ENCODE assay signal across 16 cellular contexts in genomic region chr7:120841608-120842007, GRCh38. TPM values are rescaled to one million over a fixed set of nuclear protein-coding genes. Genes with fewer than 3 reads are reported as not detected.
A peak's percentile ranks its signal among the peaks of the same experiment; 100 is the strongest.
DNase-seq lines count a peak whose midpoint lies in the region; FAIRE-seq and TF ChIP-seq lines count a peak whose summit lies in the region.
"Had no signal": no experiment of that assay in that cellular context is flagged by ENCODE, and none has a peak within 500 bp of the region (broad histone marks: within the 10 kb centered on the region; RNA-seq: fewer than 3 reads in every experiment).

No MANE protein-coding gene starts in this region.

- H3K27me3 Mint-ChIP-seq in progenitor cell of endocrine pancreas = no peaks in the 10 kb centered on the region

- DNase-seq in ACHN (peak; percentile 8), RCC 7860 (ENCODE audit: low spot score) (peak; percentile 34), kidney tubule cell (ENCODE audit: low spot score) (peak; percentile 49), progenitor cell of endocrine pancreas (ENCODE audit: low spot score, unreplicated experiment) (no peak), DMS 273 treated with DMSO at 0.1 percent for 48 hours (lab: John Stamatoyannopoulos, UW) (no peak), NCI-H226 (no peak), NCI-H748 (lab: John Stamatoyannopoulos, UW; ENCODE audit: unreplicated experiment) (no peak)
- DNase-seq: Caco-2; CD8-positive, alpha-beta T cell; MV-4-11; NCI-H1436 treated with DMSO at 0.1 percent for 48 hours; NCI-H2107 had no signal

- peaks cover 45% of the 10 kb centered on the region for H3K36me3 Mint-ChIP-seq in progenitor cell of endocrine pancreas (ENCODE audit: insufficient read depth)
- H3K36me3 Mint-ChIP-seq: CD8-positive, alpha-beta T cell had no signal

- no peak overlapping the region for H3K4me3 Mint-ChIP-seq in progenitor cell of endocrine pancreas (ENCODE audit: low read depth)
- H3K4me3 Mint-ChIP-seq: B cell; CD8-positive, alpha-beta T cell had no signal

- H3K9me3 Mint-ChIP-seq in progenitor cell of endocrine pancreas (ENCODE audit: low read depth) = peaks cover 19% of the 10 kb centered on the region
- H3K9me3 Mint-ChIP-seq: CD8-positive, alpha-beta T cell had no signal

- peaks cover 20% of the 10 kb centered on the region for H3K4me1 Mint-ChIP-seq in progenitor cell of endocrine pancreas (ENCODE audit: low read depth)
- H3K4me1 Mint-ChIP-seq: B cell had no signal

- peak overlapping the region; percentile 50 for H3K27ac Mint-ChIP-seq in progenitor cell of endocrine pancreas
- H3K27ac Mint-ChIP-seq: B cell; CD8-positive, alpha-beta T cell had no signal

- no peak for TF ChIP-seq CTCF in progenitor cell of endocrine pancreas (IDR thresholded peaks at IDR 0.05; ENCODE audit: unreplicated experiment)

- in situ Hi-C loops in ACHN (cut with HindIII; ENCODE audit: low pct_ligation_motif_present, low pct_unique_long_range_greater_than_20kb, low sequenced_read_pairs) = no loop called here

- FAIRE-seq in RCC 7860 (lab: Jason Lieb, UNC) = peak; percentile 91
- FAIRE-seq: H54, K562 had no signal

RNA-seq across cellular contexts. Expression of gene TSPAN12, which starts 16.3 kb away (rescaled TPM):
- total RNA-seq in progenitor cell of endocrine pancreas = 23.2 and 25.3 TPM in 2 replicates
- total RNA-seq: B cell; CD8-positive, alpha-beta T cell; MCF 10A had no signal

Comparison
In these comparisons a context has a peak if more than half of its experiments do, and no peak if none do; other contexts are left out.
1. DNase-seq: peak in ACHN (single experiment), RCC 7860 (single experiment) and kidney tubule cell (single experiment); none in progenitor cell of endocrine pancreas (single experiment), DMS 273 treated with DMSO at 0.1 percent for 48 hours (single experiment), NCI-H226 (single experiment) and NCI-H748 (single experiment).